ENCODE assay signal across 20 cellular contexts in genomic region chr21:21001591-21002100, GRCh38. TPM values are rescaled to one million over a fixed set of nuclear protein-coding genes. Genes with fewer than 3 reads are reported as not detected.
"Had no signal": no experiment of that assay in that cellular context is flagged by ENCODE, and none has a peak within 500 bp of the region (broad histone marks: within the 10 kb centered on the region; RNA-seq: fewer than 3 reads in every experiment).

No MANE protein-coding gene starts in this region.

- H3K9me3 Mint-ChIP-seq: activated CD4-positive, alpha-beta T cell treated with anti-CD3 and anti-CD28 coated beads, Interleukin-2, amount 10 ng/mL, durations not matched to agents 7 days and 5 days; activated T-helper 17 cell treated with anti-CD3 and anti-CD28 coated beads, Interleukin-2, amount 50 U/mL, for 72 hours; memory B cell; nephron progenitor cell; T-helper 1 cell treated with Interleukin-12 subunit alpha and Interleukin-12 subunit beta and Interleukin-4 antibody, amounts not matched to agents 30 μg/mL and 1 μg/mL, for 36 hours had no signal

- H3K4me3 ChIP-seq: left lung, ovary, testis had no signal

- H3K4me1 Mint-ChIP-seq: activated T-helper 17 cell treated with anti-CD3 and anti-CD28 coated beads, Interleukin-2, amount 50 U/mL, for 72 hours; memory B cell had no signal

- H3K36me3 ChIP-seq: brain microvascular endothelial cell, left lung, ovary had no signal

- H3K36me3 Mint-ChIP-seq: memory B cell had no signal

- H3K9me3 ChIP-seq: left lung, ovary, testis had no signal

- H3K27ac ChIP-seq: brain microvascular endothelial cell, ovary, testis had no signal

- DNase-seq: activated CD4-positive, alpha-beta T cell treated with anti-CD3 and anti-CD28 coated beads, Interleukin-2, amount 10 ng/mL, durations not matched to agents 7 days and 5 days; activated CD4-positive, CD25-positive, alpha-beta regulatory T cell; activated naive CD4-positive, alpha-beta T cell treated with anti-CD3 and anti-CD28 coated beads, Interleukin-2, amount 50 U/mL, for 16 hours; activated T-cell treated with anti-CD3 and anti-CD28 coated beads for 4 hours; amniotic stem cell; brain microvascular endothelial cell; left lung; nephron progenitor cell; ovary; stimulated activated CD4-positive, alpha-beta T cell treated with anti-CD3 and anti-CD28 coated beads, Interleukin-2, amount 100 ng/mL, for 48 hours; stimulated activated naive CD4-positive, alpha-beta T cell treated with Interleukin-2 at 50 U/mL for 16 hours; testis had no signal

- ATAC-seq: activated T-helper 17 cell treated with anti-CD3 and anti-CD28 coated beads, Interleukin-2, amount 50 U/mL, for 72 hours; esophagus mucosa; left lung had no signal

- FAIRE-seq: endometrium, islet of Langerhans, TTC549 had no signal

- H3K27ac Mint-ChIP-seq: activated CD4-positive, alpha-beta T cell treated with anti-CD3 and anti-CD28 coated beads, Interleukin-2, amount 10 ng/mL, durations not matched to agents 7 days and 5 days; activated T-helper 17 cell treated with anti-CD3 and anti-CD28 coated beads, Interleukin-2, amount 50 U/mL, for 72 hours; memory B cell; nephron progenitor cell; T-helper 1 cell treated with Interleukin-12 subunit alpha and Interleukin-12 subunit beta and Interleukin-4 antibody, amounts not matched to agents 30 μg/mL and 1 μg/mL, for 36 hours had no signal

- H3K27me3 ChIP-seq: ovary, testis had no signal

- H3K4me3 Mint-ChIP-seq: activated CD4-positive, alpha-beta T cell treated with anti-CD3 and anti-CD28 coated beads, Interleukin-2, amount 10 ng/mL, durations not matched to agents 7 days and 5 days; activated T-helper 17 cell treated with anti-CD3 and anti-CD28 coated beads, Interleukin-2, amount 50 U/mL, for 72 hours; memory B cell; nephron progenitor cell; T-helper 1 cell treated with Interleukin-12 subunit alpha and Interleukin-12 subunit beta and Interleukin-4 antibody, amounts not matched to agents 30 μg/mL and 1 μg/mL, for 36 hours had no signal

RNA-seq across cellular contexts. Expression of gene NCAM2, which starts 3.4 kb away (rescaled TPM):
- total RNA-seq: activated CD4-positive, alpha-beta T cell treated with anti-CD3 and anti-CD28 coated beads, Interleukin-2, amount 10 ng/mL, durations not matched to agents 7 days and 5 days; activated CD8-positive, alpha-beta memory T cell treated with anti-CD3 and anti-CD28 coated beads for 36 hours; activated T-helper 17 cell treated with anti-CD3 and anti-CD28 coated beads, Interleukin-2, amount 50 U/mL, for 72 hours; esophagus mucosa had no signal
